20 cellular contexts compared by ENCODE assay signal in the genomic region with DNA sequence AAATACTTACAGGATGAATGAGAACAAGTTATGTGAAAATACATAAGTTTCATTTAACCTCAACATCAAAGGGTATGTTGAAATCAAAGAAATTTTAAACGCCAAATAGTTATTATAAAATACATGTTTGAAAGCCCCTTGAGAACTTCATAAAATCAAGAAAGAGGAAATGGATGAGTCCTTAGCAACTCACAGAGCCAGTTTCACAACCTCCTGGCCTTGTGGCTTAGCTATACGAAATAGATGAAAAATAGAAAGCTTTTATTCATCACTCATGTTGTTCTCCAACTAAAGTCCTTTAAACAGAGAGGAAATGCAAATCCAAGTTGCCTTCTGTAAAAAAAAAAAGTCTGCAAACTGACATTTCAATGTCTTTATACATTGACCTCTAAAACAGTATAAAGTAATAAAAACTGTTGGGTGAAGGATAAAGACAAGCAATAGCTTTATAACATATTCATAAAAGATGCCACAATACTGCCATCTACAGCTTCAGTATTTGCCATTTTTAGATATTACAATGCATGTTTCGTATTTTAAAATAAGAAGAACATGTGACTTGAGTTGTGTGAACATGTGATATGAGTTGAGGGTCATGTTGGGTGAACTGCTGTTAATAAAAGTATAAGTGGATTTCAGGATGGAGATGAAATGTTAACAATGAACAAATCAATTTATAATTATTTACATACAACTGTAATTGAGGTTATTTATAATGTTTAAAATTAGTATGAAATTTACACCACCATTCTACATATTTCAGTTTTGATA.
DNase-seq lines count a peak whose midpoint lies in the region; ATAC-seq and TF ChIP-seq lines count a peak whose summit lies in the region.
"Had no signal": no experiment of that assay in that cellular context is flagged by ENCODE, and none has a peak within 500 bp of the region (broad histone marks: within the 10 kb centered on the region; RNA-seq: fewer than 3 reads in every experiment).

No MANE protein-coding gene starts in this region.

- peaks cover 10% of the 10 kb centered on the region for H3K9me3 ChIP-seq in mammary epithelial cell (replicated peaks; ENCODE audit: insufficient read depth, low read length)
- H3K9me3 ChIP-seq in SK-N-MC (ENCODE audit: low read depth, low read length), result no peaks in the 10 kb centered on the region
- H3K9me3 ChIP-seq: gastroesophageal sphincter, spleen had no signal

- H3K27me3 Mint-ChIP-seq in MCF 10A (ENCODE audit: insufficient read depth, unreplicated experiment) (no peaks in the 10 kb centered on the region), T-cell (no peaks in the 10 kb centered on the region)

- no peaks in the 10 kb centered on the region for H3K27me3 ChIP-seq in mammary epithelial cell (ENCODE audit: insufficient read depth, low read length)
- H3K27me3 ChIP-seq: gastroesophageal sphincter, spleen had no signal

- no peak for ATAC-seq in activated naive CD4-positive, alpha-beta T cell treated with anti-CD3 and anti-CD28 coated beads, Interleukin-2, amount 50 U/mL, for 72 hours
- no peak for ATAC-seq in T-cell (replicated peaks in 1 of 4)
- ATAC-seq: activated T-cell treated with anti-CD3 and anti-CD28 coated beads, Interleukin-2, amount 50 U/mL, for 4 hours; gastroesophageal sphincter; GM23338; left cardiac atrium had no signal

- dilution Hi-C loops in mammary epithelial cell (cut with HindIII; ENCODE audit: low sequenced_read_pairs), result no loop called here

- no peak overlapping the region for H3K4me3 Mint-ChIP-seq in MCF 10A (ENCODE audit: unreplicated experiment)
- H3K4me3 Mint-ChIP-seq in T-cell, result no peak overlapping the region
- H3K4me3 Mint-ChIP-seq: activated naive CD4-positive, alpha-beta T cell treated with anti-CD3 and anti-CD28 coated beads for 36 hours; activated T-cell treated with anti-CD3 and anti-CD28 coated beads, Interleukin-2, amount 50 U/mL, for 4 hours; GM23338; T-helper 2 cell treated with Interferon-gamma antibody and Interleukin-4, amounts not matched to agents 5 μg/mL and 100 μg/mL, for 36 hours had no signal

- no peak for TF ChIP-seq CTCF in MCF 10A (IDR thresholded peaks at IDR 0.05; ENCODE audit: unreplicated experiment)
- no peak for TF ChIP-seq CTCF in mammary epithelial cell (conservative IDR thresholded peaks at IDR 0.05 in 1 of 2, IDR thresholded peaks at IDR 0.05 in 1 of 2; ENCODE audit: extremely low read depth in 1 of 2, insufficient read depth in 1 of 2, low read depth in 1 of 2, low read length in 2 of 2)

- H4K20me1 ChIP-seq in mammary epithelial cell (ENCODE audit: insufficient read depth, low read length), result no peaks in the 10 kb centered on the region

- no peaks in the 10 kb centered on the region for H3K4me1 ChIP-seq in mammary epithelial cell (ENCODE audit: insufficient read depth, low read length)
- H3K4me1 ChIP-seq: gastroesophageal sphincter, spleen had no signal

- no peak overlapping the region for H3K4me2 ChIP-seq in mammary epithelial cell (ENCODE audit: insufficient read depth, low read depth, low read length)
- H3K4me2 ChIP-seq: GM23338 had no signal

- no peaks in the 10 kb centered on the region for H3K79me2 ChIP-seq in mammary epithelial cell (ENCODE audit: insufficient read depth, low read length)

- H3K36me3 Mint-ChIP-seq in MCF 10A (ENCODE audit: insufficient read depth, unreplicated experiment) (no peaks in the 10 kb centered on the region), T-cell (no peaks in the 10 kb centered on the region)
- H3K36me3 Mint-ChIP-seq in activated naive CD4-positive, alpha-beta T cell treated with anti-CD3 and anti-CD28 coated beads, Interleukin-2, amount 50 U/mL, for 72 hours, result no peaks in the 10 kb centered on the region

- peak; percentile 8 for DNase-seq in MCF 10A (ENCODE audit: unreplicated experiment)
- no peak for DNase-seq in mammary epithelial cell
- peak; percentile 40 for DNase-seq in NCI-H1694 treated with DMSO at 0.1 percent for 48 hours (lab: John Stamatoyannopoulos, UW)
- DNase-seq in SK-N-MC (ENCODE audit: low read depth, low spot score), result peak; percentile 12
- no peak for DNase-seq in activated CD4-positive, alpha-beta T cell treated with anti-CD3 and anti-CD28 coated beads, Interleukin-2, amount 50 U/mL, for 1 hour
- DNase-seq in activated CD4-positive, alpha-beta T cell treated with anti-CD3 and anti-CD28 coated beads, Interleukin-2, amount 50 U/mL, for 4 hours, result no peak
- no peak for DNase-seq in activated naive CD4-positive, alpha-beta T cell treated with anti-CD3 and anti-CD28 coated beads, Interleukin-2, amount 50 U/mL, for 72 hours (ENCODE audit: low spot score in 2 of 2)
- no peak for DNase-seq in T-cell
- DNase-seq: activated naive CD4-positive, alpha-beta T cell treated with anti-CD3 and anti-CD28 coated beads for 36 hours; activated T-cell treated with anti-CD3 and anti-CD28 coated beads, Interleukin-2, amount 50 U/mL, for 4 hours; aorta; central memory CD4-positive, alpha-beta T cell; erythroblast; left cardiac atrium; NCI-H82; spleen; substantia nigra had no signal

- no peaks in the 10 kb centered on the region for H3K9me3 Mint-ChIP-seq in MCF 10A (ENCODE audit: unreplicated experiment)
- H3K9me3 Mint-ChIP-seq in activated naive CD4-positive, alpha-beta T cell treated with anti-CD3 and anti-CD28 coated beads, Interleukin-2, amount 50 U/mL, for 72 hours, result no peaks in the 10 kb centered on the region
- H3K9me3 Mint-ChIP-seq in T-cell, result no peaks in the 10 kb centered on the region
- H3K9me3 Mint-ChIP-seq: activated naive CD4-positive, alpha-beta T cell treated with anti-CD3 and anti-CD28 coated beads for 36 hours; activated T-cell treated with anti-CD3 and anti-CD28 coated beads, Interleukin-2, amount 50 U/mL, for 4 hours; T-helper 2 cell treated with Interferon-gamma antibody and Interleukin-4, amounts not matched to agents 5 μg/mL and 100 μg/mL, for 36 hours had no signal

- in situ Hi-C loops in mammary epithelial cell (cut with MboI; ENCODE audit: low sequenced_read_pairs in 2 of 2), result no loop called here

- H2AFZ ChIP-seq in mammary epithelial cell (ENCODE audit: low read depth, low read length), result no peak overlapping the region
- H2AFZ ChIP-seq: GM23338 had no signal

- POLR2A ChIA-PET in MCF 10A (lab: Yijun Ruan, JAX), result interaction anchor here (0.6 to 0.7 kb wide), 2 partner anchors 123 to 194 kb away, joined by 3 to 4 read pairs; no protein-coding TSS in a partner anchor
- POLR2A ChIA-PET in T-cell (lab: Charles Lee), result interaction anchor here in 1 of 2 donors (0.5 kb wide), 1 partner anchor 29 kb away, joined by 4 read pairs; no protein-coding TSS in a partner anchor

- H3K27ac Mint-ChIP-seq in MCF 10A (ENCODE audit: low read depth, unreplicated experiment) (no peak overlapping the region), T-cell (no peak overlapping the region)
- no peak overlapping the region for H3K27ac Mint-ChIP-seq in activated naive CD4-positive, alpha-beta T cell treated with anti-CD3 and anti-CD28 coated beads, Interleukin-2, amount 50 U/mL, for 72 hours
- H3K27ac Mint-ChIP-seq: activated naive CD4-positive, alpha-beta T cell treated with anti-CD3 and anti-CD28 coated beads for 36 hours; GM23338; T-helper 2 cell treated with Interferon-gamma antibody and Interleukin-4, amounts not matched to agents 5 μg/mL and 100 μg/mL, for 36 hours had no signal

- 23% methylated on average over 3 of the region's 3 CpGs for WGBS in mammary epithelial cell (ENCODE audit: low coverage, missing lambda C conversion rate)

- H3K36me3 ChIP-seq in mammary epithelial cell (ENCODE audit: insufficient read depth, low read length) (no peaks in the 10 kb centered on the region), SK-N-MC (ENCODE audit: insufficient read depth, low read length) (no peaks in the 10 kb centered on the region)
- H3K36me3 ChIP-seq: gastroesophageal sphincter, spleen had no signal

- CTCF ChIA-PET in MCF 10A (lab: Yijun Ruan, JAX), result interaction anchor here (0.6 to 1.2 kb wide), 3 partner anchors 9 to 223 kb away, joined by 3 to 4 read pairs (median 3); no protein-coding TSS in a partner anchor
- CTCF ChIA-PET in mammary epithelial cell (lab: Charles Lee; ENCODE audit: low non-redundant PET), result no interaction called here
- CTCF ChIA-PET in T-cell (lab: Charles Lee), result no interaction called here

- H3K9ac ChIP-seq in mammary epithelial cell (ENCODE audit: insufficient read depth, low read length) (no peak overlapping the region), SK-N-MC (ENCODE audit: insufficient read length) (no peak overlapping the region)

- no TSS peak for BruUV-seq in MCF 10A (replicated peaks; lab: Mats Ljungman, UMichigan)
- BruUV-seq in mammary epithelial cell (replicated peaks; lab: Mats Ljungman, UMichigan), result no TSS peak

- intact Hi-C loops in MCF 10A (cut with micrococcal nuclease) (no loop called here), mammary epithelial cell (cut with micrococcal nuclease) (no loop called here)

- H3K4me1 Mint-ChIP-seq in MCF 10A (ENCODE audit: insufficient read depth, unreplicated experiment) (no peaks in the 10 kb centered on the region), T-cell (no peaks in the 10 kb centered on the region)
- H3K4me1 Mint-ChIP-seq: GM23338 had no signal

- H3K27ac ChIP-seq in mammary epithelial cell (ENCODE audit: insufficient read depth, low read depth, low read length) (no peak overlapping the region), SK-N-MC (no peak overlapping the region)
- H3K27ac ChIP-seq: gastroesophageal sphincter, spleen had no signal

- no peak overlapping the region for H3K4me3 ChIP-seq in mammary epithelial cell (replicated peaks in 1 of 3; ENCODE audit: insufficient read depth in 1 of 3, low read depth in 2 of 3, low read length in 3 of 3)
- no peak overlapping the region for H3K4me3 ChIP-seq in SK-N-MC
- H3K4me3 ChIP-seq: gastroesophageal sphincter, GM23338, spleen had no signal

Comparison
In these comparisons a context has a peak if more than half of its experiments do, and no peak if none do; other contexts are left out.
1. DNase-seq: peak in MCF 10A (single experiment), NCI-H1694 treated with DMSO at 0.1 percent for 48 hours (single experiment) and SK-N-MC (single experiment); none in mammary epithelial cell (single experiment), activated CD4-positive, alpha-beta T cell treated with anti-CD3 and anti-CD28 coated beads, Interleukin-2, amount 50 U/mL, for 1 hour (single experiment), activated CD4-positive, alpha-beta T cell treated with anti-CD3 and anti-CD28 coated beads, Interleukin-2, amount 50 U/mL, for 4 hours (0 of 2), activated naive CD4-positive, alpha-beta T cell treated with anti-CD3 and anti-CD28 coated beads, Interleukin-2, amount 50 U/mL, for 72 hours (0 of 2) and T-cell (0 of 34).